Comparison of ENCODE assay signal across 8 cellular contexts in genomic region chr17:50201226-50201854, GRCh38. TPM values are rescaled to one million over a fixed set of nuclear protein-coding genes. Genes with fewer than 3 reads are reported as not detected.
DNase-seq lines count a peak whose midpoint lies in the region; ATAC-seq and TF ChIP-seq lines count a peak whose summit lies in the region.

Gene COL1A1 (minus strand): TSS chr17:50201631. CDS start chr17:50201513, 118 bp downstream.

- H3K4me3 ChIP-seq in CD8-positive, alpha-beta T cell (ENCODE audit: low read depth, low read length) = peak within 1 kb of the TSS; percentile 47
- H3K4me3 ChIP-seq in Peyer's patch = peak within 1 kb of the TSS; percentile 22 to 54 (median 50)
- peak within 1 kb of the TSS; percentile 51 for H3K4me3 ChIP-seq in epithelial cell of esophagus (ENCODE audit: low read length)

- H3K9me3 Mint-ChIP-seq in CD8-positive, alpha-beta T cell = no peaks in the 10 kb centered on the region

- no peak for TF ChIP-seq CTCF in CD8-positive, alpha-beta T cell (IDR thresholded peaks at IDR 0.05)
- TF ChIP-seq CTCF in Peyer's patch (IDR thresholded peaks at IDR 0.05) = no peak
- TF ChIP-seq CTCF in epithelial cell of esophagus (IDR thresholded peaks at IDR 0.05; ENCODE audit: insufficient read depth, low read depth, low read length, missing control alignments) = no peak

- H3K27me3 Mint-ChIP-seq in CD8-positive, alpha-beta T cell (ENCODE audit: low read depth) = peaks cover 47% of the 10 kb centered on the region

- H3K36me3 Mint-ChIP-seq in CD8-positive, alpha-beta T cell = no peaks in the 10 kb centered on the region

- CTCF ChIA-PET in CD8-positive, alpha-beta T cell (lab: Charles Lee) = interaction anchor here (0.6 to 8.6 kb wide), 23 partner anchors 9 to 1724 kb away, joined by 3 to 140 read pairs (median 4); partner anchors contain the start of gene TMEM92

- H3K36me3 ChIP-seq in CD8-positive, alpha-beta T cell (ENCODE audit: insufficient read depth, low read length) = no peaks in the 10 kb centered on the region
- peaks cover 0 to 2% (median 0%) of the 10 kb centered on the region in 3 donors for H3K36me3 ChIP-seq in Peyer's patch

- TF ChIP-seq POLR2A in Peyer's patch (IDR thresholded peaks at IDR 0.05) = peak; percentile 57 to 70

- peaks cover 12% of the 10 kb centered on the region for H3K27me3 ChIP-seq in CD8-positive, alpha-beta T cell (ENCODE audit: insufficient read depth, low read length)
- peaks cover 0 to 3% of the 10 kb centered on the region in 2 donors for H3K27me3 ChIP-seq in Peyer's patch

- POLR2A ChIA-PET in CD8-positive, alpha-beta T cell (lab: Charles Lee) = no interaction called here

- DNase-seq in CD8-positive, alpha-beta T cell = no peak
- DNase-seq in Peyer's patch (peak in 2 of 3 donors; percentile 63 to 71), epithelial cell of esophagus (ENCODE audit: low read depth) (no peak), myocyte (ENCODE audit: low read depth) (peak; percentile 85), LoVo (ENCODE audit: low spot score) (no peak)
- DNase-seq in central memory CD4-positive, alpha-beta T cell = no peak

- H3K27ac ChIP-seq in CD8-positive, alpha-beta T cell (ENCODE audit: low read depth, low read length) = no peak within 1 kb of the TSS
- H3K27ac ChIP-seq in Peyer's patch = peak within 1 kb of the TSS; percentile 69 to 80 (median 77)

- peaks cover 21% of the 10 kb centered on the region for H3K4me1 ChIP-seq in CD8-positive, alpha-beta T cell (ENCODE audit: insufficient read depth, low read length)
- peaks cover 0 to 30% (median 6%) of the 10 kb centered on the region in 4 donors for H3K4me1 ChIP-seq in Peyer's patch

- H3K9me3 ChIP-seq in CD8-positive, alpha-beta T cell (ENCODE audit: low read length) = no peaks in the 10 kb centered on the region
- no peaks in the 10 kb centered on the region for H3K9me3 ChIP-seq in Peyer's patch

- ATAC-seq in CD8-positive, alpha-beta T cell = no peak
- ATAC-seq in HG02642 (IDR thresholded peaks at IDR 0.05; ENCODE audit: poor library complexity, unreplicated experiment) (no peak), GM21825 (IDR thresholded peaks at IDR 0.05; ENCODE audit: unreplicated experiment) (no peak)

- peak within 1 kb of the TSS; percentile 78 for H3K4me3 Mint-ChIP-seq in CD8-positive, alpha-beta T cell

- peaks cover 25% of the 10 kb centered on the region for H3K4me1 Mint-ChIP-seq in CD8-positive, alpha-beta T cell (ENCODE audit: low read depth)

- peak within 1 kb of the TSS; percentile 11 for H3K27ac Mint-ChIP-seq in CD8-positive, alpha-beta T cell

- intact Hi-C loops in CD8-positive, alpha-beta T cell (cut with DNase I, micrococcal nuclease) = no loop called here

RNA-seq across cellular contexts. Expression of gene COL1A1, which starts in this region (rescaled TPM):
- 10 to 100 TPM; 37.2 to 43.8 TPM for total RNA-seq in CD8-positive, alpha-beta T cell
- total RNA-seq in Peyer's patch = 100 to 1,000 TPM in 1 of 4 donors, 10 to 100 TPM in 3; 11.3 to 287 (median 31.9) TPM
- total RNA-seq in myocyte = 604 and 719 TPM in 2 replicates
- 15,153 TPM for polyA plus RNA-seq in myocyte (2012)

Comparison
In these comparisons a context has a peak if more than half of its experiments do, and no peak if none do; other contexts are left out.
1. DNase-seq: peak in Peyer's patch (2 of 3) and myocyte (single experiment); none in CD8-positive, alpha-beta T cell (0 of 7), epithelial cell of esophagus (single experiment), central memory CD4-positive, alpha-beta T cell (single experiment) and LoVo (single experiment).
2. Peak in every context shown above with its lines, with median percentiles within 50 percentile points of each other: H3K4me3 ChIP-seq.